Comparison of ENCODE assay signal across 1 cellular context in the genomic region with DNA sequence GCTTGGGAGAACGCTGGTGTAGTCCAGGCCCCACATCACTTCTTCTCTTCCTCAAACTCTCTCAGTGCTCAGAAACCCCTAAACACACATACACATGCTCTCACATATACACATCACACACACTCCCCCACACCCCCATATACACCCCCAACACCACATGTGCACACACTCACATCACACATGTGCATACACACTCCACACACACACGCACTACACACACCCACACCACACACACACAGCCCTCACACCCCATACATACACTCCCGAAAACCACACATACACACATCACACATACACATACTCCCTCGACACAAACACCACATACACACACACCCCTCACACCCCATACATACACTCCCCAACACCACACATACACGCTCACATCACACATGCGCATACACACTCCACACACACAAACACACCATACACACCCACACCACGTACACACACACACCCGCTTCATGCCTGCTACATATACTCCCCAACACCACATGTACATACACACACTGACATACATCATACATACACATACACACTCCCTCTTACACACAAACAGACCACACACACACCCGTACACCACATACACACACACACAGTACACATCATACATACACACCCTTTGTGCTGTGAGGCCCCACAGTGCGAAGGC.
TF ChIP-seq lines count a peak whose summit lies in the region.

No MANE protein-coding gene starts in this region.

TF ChIP-seq in HepG2, 621 proteins besides CTCF, POLR2A, EP300 and RAD21 (continued from another document and continues in another):
- TF ChIP-seq, protein P1, sequence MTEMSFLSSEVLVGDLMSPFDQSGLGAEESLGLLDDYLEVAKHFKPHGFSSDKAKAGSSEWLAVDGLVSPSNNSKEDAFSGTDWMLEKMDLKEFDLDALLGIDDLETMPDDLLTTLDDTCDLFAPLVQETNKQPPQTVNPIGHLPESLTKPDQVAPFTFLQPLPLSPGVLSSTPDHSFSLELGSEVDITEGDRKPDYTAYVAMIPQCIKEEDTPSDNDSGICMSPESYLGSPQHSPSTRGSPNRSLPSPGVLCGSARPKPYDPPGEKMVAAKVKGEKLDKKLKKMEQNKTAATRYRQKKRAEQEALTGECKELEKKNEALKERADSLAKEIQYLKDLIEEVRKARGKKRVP (CRISPR knock-in tag; IDR thresholded peaks at IDR 0.05), result 0 out of 4 replicates have a peak, but pooled peaks of 1 of the 2 experiments have one; percentile 30
- TF ChIP-seq SP1 (IDR thresholded peaks at IDR 0.05) (0 out of 2 replicates have a peak, but pooled peaks have one; percentile 14), SP1 (CRISPR knock-in tag; IDR thresholded peaks at IDR 0.05) (no peak), ZKSCAN8 (CRISPR knock-in tag; IDR thresholded peaks at IDR 0.05; ENCODE audit: borderline replicate concordance) (no peak), ZMYM4 (CRISPR knock-in tag; IDR thresholded peaks at IDR 0.05) (no peak), NFE2L2 (IDR thresholded peaks at IDR 0.05; ENCODE audit: low read length) (no peak), U2AF1 (optimal IDR thresholded peaks at IDR 0.05; ENCODE audit: low read depth, low read length) (no peak), PRPF4 (IDR thresholded peaks at IDR 0.05; ENCODE audit: low read depth, low read length, poor library complexity, severe bottlenecking) (no peak), IRX3 (CRISPR knock-in tag; IDR thresholded peaks at IDR 0.05; ENCODE audit: borderline replicate concordance, low read depth) (no peak), NFRKB (IDR thresholded peaks at IDR 0.05) (peak; percentile 40; the same call in 1 of the 2 replicates), GATAD2A (CRISPR knock-in tag; IDR thresholded peaks at IDR 0.05) (no peak), ZNF737 (CRISPR knock-in tag; IDR thresholded peaks at IDR 0.05; ENCODE audit: borderline replicate concordance) (no peak), TEAD3 (CRISPR knock-in tag; optimal IDR thresholded peaks at IDR 0.05; ENCODE audit: borderline replicate concordance) (peak; percentile 33), ZNF550 (CRISPR knock-in tag; IDR thresholded peaks at IDR 0.05; ENCODE audit: borderline replicate concordance) (peak; percentile 68; the same call in 1 of the 2 replicates), NONO (IDR thresholded peaks at IDR 0.05) (no peak), NONO (CRISPR knock-in tag; conservative IDR thresholded peaks at IDR 0.05) (no peak; the same call in 1 of the 2 replicates), ZNF7 (CRISPR knock-in tag; IDR thresholded peaks at IDR 0.05) (no peak), SIX1 (CRISPR knock-in tag; IDR thresholded peaks at IDR 0.05; ENCODE audit: borderline replicate concordance) (no peak), ZKSCAN5 (CRISPR knock-in tag; IDR thresholded peaks at IDR 0.05) (no peak), PITX1 (CRISPR knock-in tag; IDR thresholded peaks at IDR 0.05) (no peak), MTA3 (CRISPR knock-in tag; IDR thresholded peaks at IDR 0.05) (no peak), ZNF619 (CRISPR knock-in tag; IDR thresholded peaks at IDR 0.05) (peak; percentile 65; the same call in 1 of the 2 replicates), PHB2 (IDR thresholded peaks at IDR 0.05; ENCODE audit: partially characterized antibody) (peak; percentile 63), BRD4 (CRISPR knock-in tag; IDR thresholded peaks at IDR 0.05) (no peak), TCF7 (IDR thresholded peaks at IDR 0.05; ENCODE audit: low read depth) (no peak), MEF2D (CRISPR knock-in tag; IDR thresholded peaks at IDR 0.05) (no peak), XBP1 (CRISPR knock-in tag; IDR thresholded peaks at IDR 0.05) (no peak), RNF2 (conservative IDR thresholded peaks at IDR 0.05; ENCODE audit: low read depth) (no peak), ZNF468 (CRISPR knock-in tag; IDR thresholded peaks at IDR 0.05) (no peak), MIER3 (CRISPR knock-in tag; IDR thresholded peaks at IDR 0.05; ENCODE audit: borderline replicate concordance) (no peak)
- TF ChIP-seq, protein P2, sequence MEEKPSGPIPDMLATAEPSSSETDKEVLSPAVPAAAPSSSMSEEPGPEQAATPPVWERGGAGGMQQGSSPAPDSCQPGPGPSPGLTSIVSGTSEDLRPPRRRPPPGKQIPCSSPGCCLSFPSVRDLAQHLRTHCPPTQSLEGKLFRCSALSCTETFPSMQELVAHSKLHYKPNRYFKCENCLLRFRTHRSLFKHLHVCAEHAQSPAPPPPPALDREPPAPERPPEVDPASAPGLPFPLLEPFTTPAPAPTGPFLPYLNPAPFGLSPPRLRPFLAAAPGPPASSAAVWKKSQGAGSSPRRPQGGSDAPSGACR (CRISPR knock-in tag; IDR thresholded peaks at IDR 0.05), result no peak
- TF ChIP-seq, protein P3, sequence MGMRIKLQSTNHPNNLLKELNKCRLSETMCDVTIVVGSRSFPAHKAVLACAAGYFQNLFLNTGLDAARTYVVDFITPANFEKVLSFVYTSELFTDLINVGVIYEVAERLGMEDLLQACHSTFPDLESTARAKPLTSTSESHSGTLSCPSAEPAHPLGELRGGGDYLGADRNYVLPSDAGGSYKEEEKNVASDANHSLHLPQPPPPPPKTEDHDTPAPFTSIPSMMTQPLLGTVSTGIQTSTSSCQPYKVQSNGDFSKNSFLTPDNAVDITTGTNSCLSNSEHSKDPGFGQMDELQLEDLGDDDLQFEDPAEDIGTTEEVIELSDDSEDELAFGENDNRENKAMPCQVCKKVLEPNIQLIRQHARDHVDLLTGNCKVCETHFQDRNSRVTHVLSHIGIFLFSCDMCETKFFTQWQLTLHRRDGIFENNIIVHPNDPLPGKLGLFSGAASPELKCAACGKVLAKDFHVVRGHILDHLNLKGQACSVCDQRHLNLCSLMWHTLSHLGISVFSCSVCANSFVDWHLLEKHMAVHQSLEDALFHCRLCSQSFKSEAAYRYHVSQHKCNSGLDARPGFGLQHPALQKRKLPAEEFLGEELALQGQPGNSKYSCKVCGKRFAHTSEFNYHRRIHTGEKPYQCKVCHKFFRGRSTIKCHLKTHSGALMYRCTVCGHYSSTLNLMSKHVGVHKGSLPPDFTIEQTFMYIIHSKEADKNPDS (CRISPR knock-in tag; IDR thresholded peaks at IDR 0.05), result no peak
- TF ChIP-seq, protein P4, sequence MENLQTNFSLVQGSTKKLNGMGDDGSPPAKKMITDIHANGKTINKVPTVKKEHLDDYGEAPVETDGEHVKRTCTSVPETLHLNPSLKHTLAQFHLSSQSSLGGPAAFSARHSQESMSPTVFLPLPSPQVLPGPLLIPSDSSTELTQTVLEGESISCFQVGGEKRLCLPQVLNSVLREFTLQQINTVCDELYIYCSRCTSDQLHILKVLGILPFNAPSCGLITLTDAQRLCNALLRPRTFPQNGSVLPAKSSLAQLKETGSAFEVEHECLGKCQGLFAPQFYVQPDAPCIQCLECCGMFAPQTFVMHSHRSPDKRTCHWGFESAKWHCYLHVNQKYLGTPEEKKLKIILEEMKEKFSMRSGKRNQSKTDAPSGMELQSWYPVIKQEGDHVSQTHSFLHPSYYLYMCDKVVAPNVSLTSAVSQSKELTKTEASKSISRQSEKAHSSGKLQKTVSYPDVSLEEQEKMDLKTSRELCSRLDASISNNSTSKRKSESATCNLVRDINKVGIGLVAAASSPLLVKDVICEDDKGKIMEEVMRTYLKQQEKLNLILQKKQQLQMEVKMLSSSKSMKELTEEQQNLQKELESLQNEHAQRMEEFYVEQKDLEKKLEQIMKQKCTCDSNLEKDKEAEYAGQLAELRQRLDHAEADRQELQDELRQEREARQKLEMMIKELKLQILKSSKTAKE (CRISPR knock-in tag; IDR thresholded peaks at IDR 0.05; ENCODE audit: borderline replicate concordance), result 0 out of 2 replicates have a peak, but pooled peaks have one; percentile 40
- TF ChIP-seq, protein P5, sequence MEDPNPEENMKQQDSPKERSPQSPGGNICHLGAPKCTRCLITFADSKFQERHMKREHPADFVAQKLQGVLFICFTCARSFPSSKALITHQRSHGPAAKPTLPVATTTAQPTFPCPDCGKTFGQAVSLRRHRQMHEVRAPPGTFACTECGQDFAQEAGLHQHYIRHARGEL (CRISPR knock-in tag; IDR thresholded peaks at IDR 0.05), result no peak
- TF ChIP-seq, protein P6, sequence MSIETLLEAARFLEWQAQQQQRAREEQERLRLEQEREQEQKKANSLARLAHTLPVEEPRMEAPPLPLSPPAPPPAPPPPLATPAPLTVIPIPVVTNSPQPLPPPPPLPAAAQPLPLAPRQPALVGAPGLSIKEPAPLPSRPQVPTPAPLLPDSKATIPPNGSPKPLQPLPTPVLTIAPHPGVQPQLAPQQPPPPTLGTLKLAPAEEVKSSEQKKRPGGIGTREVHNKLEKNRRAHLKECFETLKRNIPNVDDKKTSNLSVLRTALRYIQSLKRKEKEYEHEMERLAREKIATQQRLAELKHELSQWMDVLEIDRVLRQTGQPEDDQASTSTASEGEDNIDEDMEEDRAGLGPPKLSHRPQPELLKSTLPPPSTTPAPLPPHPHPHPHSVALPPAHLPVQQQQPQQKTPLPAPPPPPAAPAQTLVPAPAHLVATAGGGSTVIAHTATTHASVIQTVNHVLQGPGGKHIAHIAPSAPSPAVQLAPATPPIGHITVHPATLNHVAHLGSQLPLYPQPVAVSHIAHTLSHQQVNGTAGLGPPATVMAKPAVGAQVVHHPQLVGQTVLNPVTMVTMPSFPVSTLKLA (IDR thresholded peaks at IDR 0.05), result peak; percentile 86
- TF ChIP-seq, protein P7, sequence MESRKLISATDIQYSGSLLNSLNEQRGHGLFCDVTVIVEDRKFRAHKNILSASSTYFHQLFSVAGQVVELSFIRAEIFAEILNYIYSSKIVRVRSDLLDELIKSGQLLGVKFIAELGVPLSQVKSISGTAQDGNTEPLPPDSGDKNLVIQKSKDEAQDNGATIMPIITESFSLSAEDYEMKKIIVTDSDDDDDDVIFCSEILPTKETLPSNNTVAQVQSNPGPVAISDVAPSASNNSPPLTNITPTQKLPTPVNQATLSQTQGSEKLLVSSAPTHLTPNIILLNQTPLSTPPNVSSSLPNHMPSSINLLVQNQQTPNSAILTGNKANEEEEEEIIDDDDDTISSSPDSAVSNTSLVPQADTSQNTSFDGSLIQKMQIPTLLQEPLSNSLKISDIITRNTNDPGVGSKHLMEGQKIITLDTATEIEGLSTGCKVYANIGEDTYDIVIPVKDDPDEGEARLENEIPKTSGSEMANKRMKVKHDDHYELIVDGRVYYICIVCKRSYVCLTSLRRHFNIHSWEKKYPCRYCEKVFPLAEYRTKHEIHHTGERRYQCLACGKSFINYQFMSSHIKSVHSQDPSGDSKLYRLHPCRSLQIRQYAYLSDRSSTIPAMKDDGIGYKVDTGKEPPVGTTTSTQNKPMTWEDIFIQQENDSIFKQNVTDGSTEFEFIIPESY (CRISPR knock-in tag; IDR thresholded peaks at IDR 0.05), result no peak
- TF ChIP-seq, protein P8, sequence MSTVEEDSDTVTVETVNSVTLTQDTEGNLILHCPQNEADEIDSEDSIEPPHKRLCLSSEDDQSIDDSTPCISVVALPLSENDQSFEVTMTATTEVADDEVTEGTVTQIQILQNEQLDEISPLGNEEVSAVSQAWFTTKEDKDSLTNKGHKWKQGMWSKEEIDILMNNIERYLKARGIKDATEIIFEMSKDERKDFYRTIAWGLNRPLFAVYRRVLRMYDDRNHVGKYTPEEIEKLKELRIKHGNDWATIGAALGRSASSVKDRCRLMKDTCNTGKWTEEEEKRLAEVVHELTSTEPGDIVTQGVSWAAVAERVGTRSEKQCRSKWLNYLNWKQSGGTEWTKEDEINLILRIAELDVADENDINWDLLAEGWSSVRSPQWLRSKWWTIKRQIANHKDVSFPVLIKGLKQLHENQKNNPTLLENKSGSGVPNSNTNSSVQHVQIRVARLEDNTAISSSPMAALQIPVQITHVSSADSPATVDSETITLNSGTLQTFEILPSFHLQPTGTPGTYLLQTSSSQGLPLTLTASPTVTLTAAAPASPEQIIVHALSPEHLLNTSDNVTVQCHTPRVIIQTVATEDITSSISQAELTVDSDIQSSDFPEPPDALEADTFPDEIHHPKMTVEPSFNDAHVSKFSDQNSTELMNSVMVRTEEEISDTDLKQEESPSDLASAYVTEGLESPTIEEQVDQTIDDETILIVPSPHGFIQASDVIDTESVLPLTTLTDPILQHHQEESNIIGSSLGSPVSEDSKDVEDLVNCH (CRISPR knock-in tag; IDR thresholded peaks at IDR 0.05), result no peak
- TF ChIP-seq, protein P9, sequence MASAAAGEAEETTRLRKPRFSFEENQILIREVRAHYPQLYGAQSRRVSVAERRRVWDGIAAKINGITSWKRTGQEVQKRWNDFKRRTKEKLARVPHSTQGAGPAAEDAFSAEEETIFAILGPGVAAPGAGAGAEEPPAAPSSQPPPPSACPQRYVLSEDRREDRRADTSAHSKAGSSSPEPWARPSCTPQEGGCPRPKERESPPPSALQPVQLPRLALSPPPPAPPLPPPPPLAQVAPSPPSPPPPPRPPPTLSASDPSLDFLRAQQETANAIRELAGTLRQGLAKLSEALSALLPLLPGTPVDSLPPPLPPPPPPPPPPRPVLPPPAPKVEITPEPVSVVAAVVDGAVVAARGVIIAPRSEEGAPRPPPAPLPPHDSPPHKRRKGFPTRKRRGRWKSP (CRISPR knock-in tag; IDR thresholded peaks at IDR 0.05), result no peak
- TF ChIP-seq, protein P10, sequence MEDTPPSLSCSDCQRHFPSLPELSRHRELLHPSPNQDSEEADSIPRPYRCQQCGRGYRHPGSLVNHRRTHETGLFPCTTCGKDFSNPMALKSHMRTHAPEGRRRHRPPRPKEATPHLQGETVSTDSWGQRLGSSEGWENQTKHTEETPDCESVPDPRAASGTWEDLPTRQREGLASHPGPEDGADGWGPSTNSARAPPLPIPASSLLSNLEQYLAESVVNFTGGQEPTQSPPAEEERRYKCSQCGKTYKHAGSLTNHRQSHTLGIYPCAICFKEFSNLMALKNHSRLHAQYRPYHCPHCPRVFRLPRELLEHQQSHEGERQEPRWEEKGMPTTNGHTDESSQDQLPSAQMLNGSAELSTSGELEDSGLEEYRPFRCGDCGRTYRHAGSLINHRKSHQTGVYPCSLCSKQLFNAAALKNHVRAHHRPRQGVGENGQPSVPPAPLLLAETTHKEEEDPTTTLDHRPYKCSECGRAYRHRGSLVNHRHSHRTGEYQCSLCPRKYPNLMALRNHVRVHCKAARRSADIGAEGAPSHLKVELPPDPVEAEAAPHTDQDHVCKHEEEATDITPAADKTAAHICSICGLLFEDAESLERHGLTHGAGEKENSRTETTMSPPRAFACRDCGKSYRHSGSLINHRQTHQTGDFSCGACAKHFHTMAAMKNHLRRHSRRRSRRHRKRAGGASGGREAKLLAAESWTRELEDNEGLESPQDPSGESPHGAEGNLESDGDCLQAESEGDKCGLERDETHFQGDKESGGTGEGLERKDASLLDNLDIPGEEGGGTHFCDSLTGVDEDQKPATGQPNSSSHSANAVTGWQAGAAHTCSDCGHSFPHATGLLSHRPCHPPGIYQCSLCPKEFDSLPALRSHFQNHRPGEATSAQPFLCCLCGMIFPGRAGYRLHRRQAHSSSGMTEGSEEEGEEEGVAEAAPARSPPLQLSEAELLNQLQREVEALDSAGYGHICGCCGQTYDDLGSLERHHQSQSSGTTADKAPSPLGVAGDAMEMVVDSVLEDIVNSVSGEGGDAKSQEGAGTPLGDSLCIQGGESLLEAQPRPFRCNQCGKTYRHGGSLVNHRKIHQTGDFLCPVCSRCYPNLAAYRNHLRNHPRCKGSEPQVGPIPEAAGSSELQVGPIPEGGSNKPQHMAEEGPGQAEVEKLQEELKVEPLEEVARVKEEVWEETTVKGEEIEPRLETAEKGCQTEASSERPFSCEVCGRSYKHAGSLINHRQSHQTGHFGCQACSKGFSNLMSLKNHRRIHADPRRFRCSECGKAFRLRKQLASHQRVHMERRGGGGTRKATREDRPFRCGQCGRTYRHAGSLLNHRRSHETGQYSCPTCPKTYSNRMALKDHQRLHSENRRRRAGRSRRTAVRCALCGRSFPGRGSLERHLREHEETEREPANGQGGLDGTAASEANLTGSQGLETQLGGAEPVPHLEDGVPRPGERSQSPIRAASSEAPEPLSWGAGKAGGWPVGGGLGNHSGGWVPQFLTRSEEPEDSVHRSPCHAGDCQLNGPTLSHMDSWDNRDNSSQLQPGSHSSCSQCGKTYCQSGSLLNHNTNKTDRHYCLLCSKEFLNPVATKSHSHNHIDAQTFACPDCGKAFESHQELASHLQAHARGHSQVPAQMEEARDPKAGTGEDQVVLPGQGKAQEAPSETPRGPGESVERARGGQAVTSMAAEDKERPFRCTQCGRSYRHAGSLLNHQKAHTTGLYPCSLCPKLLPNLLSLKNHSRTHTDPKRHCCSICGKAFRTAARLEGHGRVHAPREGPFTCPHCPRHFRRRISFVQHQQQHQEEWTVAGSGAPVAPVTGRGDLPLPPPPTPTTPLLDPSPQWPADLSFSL (CRISPR knock-in tag; IDR thresholded peaks at IDR 0.05), result peak; percentile 90
